27 cellular contexts compared by ENCODE assay signal in genomic region chr13:50957620-50958019, GRCh38.
"Had no signal": no experiment of that assay in that cellular context is flagged by ENCODE, and none has a peak within 500 bp of the region (broad histone marks: within the 10 kb centered on the region; RNA-seq: fewer than 3 reads in every experiment).

No MANE protein-coding gene starts in this region.

- H3K36me3 ChIP-seq: gastrocnemius medialis, neural progenitor cell, uterus had no signal

- H3K9me3 Mint-ChIP-seq: naive thymus-derived CD4-positive, alpha-beta T cell; stimulated activated naive CD8-positive, alpha-beta T cell treated with anti-CD3 and anti-CD28 coated beads, Interleukin-15, amount 100 ng/mL, for 72 hours had no signal

- H3K27ac Mint-ChIP-seq: mesothelial cell of epicardium; nephron; neural progenitor cell; stimulated activated naive CD8-positive, alpha-beta T cell treated with anti-CD3 and anti-CD28 coated beads, Interleukin-15, amount 100 ng/mL, for 72 hours had no signal

- FAIRE-seq: keratinocyte had no signal

- H3K4me3 Mint-ChIP-seq: mesothelial cell of epicardium; naive thymus-derived CD4-positive, alpha-beta T cell; nephron; neural progenitor cell; stimulated activated naive CD8-positive, alpha-beta T cell treated with anti-CD3 and anti-CD28 coated beads, Interleukin-15, amount 100 ng/mL, for 72 hours had no signal

- DNase-seq: dorsolateral prefrontal cortex; effector CD4-positive, alpha-beta T cell; gastrocnemius medialis; head of caudate nucleus; left ventricle myocardium superior; mesenchymal stem cell; mucosa of descending colon; naive thymus-derived CD4-positive, alpha-beta T cell; stimulated activated CD4-positive, alpha-beta T cell treated with anti-CD3 and anti-CD28 coated beads, Interleukin-12 subunit alpha, Interleukin-12 subunit beta, amount 100 ng/mL, for 4 hours; stimulated activated CD4-positive, alpha-beta T cell treated with anti-CD3 and anti-CD28 coated beads, Interleukin-1b, Interleukin-23, amount 100 ng/mL, for 48 hours; stimulated activated CD4-positive, alpha-beta T cell treated with anti-CD3 and anti-CD28 coated beads, Interleukin-4, amount 100 ng/mL, for 1 hour; stimulated activated CD8-positive, alpha-beta memory T cell treated with anti-CD3 and anti-CD28 coated beads, Interleukin-4, amount 100 ng/mL, for 48 hours; stimulated activated naive CD4-positive, alpha-beta T cell; stimulated activated naive CD8-positive, alpha-beta T cell treated with anti-CD3 and anti-CD28 coated beads, Interleukin-15, amount 100 ng/mL, for 72 hours; transverse colon; upper lobe of right lung; uterus had no signal

- H3K4me1 Mint-ChIP-seq: mesothelial cell of epicardium; nephron; stimulated activated naive CD8-positive, alpha-beta T cell treated with anti-CD3 and anti-CD28 coated beads, Interleukin-15, amount 100 ng/mL, for 72 hours had no signal

- H2AFZ ChIP-seq: neural progenitor cell had no signal

- H3K9me3 ChIP-seq: gastrocnemius medialis, mucosa of descending colon, prostate gland, right atrium auricular region, suprapubic skin, transverse colon, upper lobe of right lung, uterus had no signal

- H3K4me3 ChIP-seq: dorsolateral prefrontal cortex, gastrocnemius medialis, lung, mucosa of descending colon, neural progenitor cell, prostate gland, right atrium auricular region, smooth muscle cell, suprapubic skin, transverse colon, upper lobe of right lung, uterus had no signal

- H3K27me3 ChIP-seq: dorsolateral prefrontal cortex, gastrocnemius medialis, neural progenitor cell, right atrium auricular region, suprapubic skin, transverse colon, upper lobe of right lung, uterus had no signal

- H3K27me3 Mint-ChIP-seq: naive thymus-derived CD4-positive, alpha-beta T cell; stimulated activated naive CD8-positive, alpha-beta T cell treated with anti-CD3 and anti-CD28 coated beads, Interleukin-15, amount 100 ng/mL, for 72 hours had no signal

- H3K9ac ChIP-seq: neural progenitor cell had no signal

- H3K27ac ChIP-seq: dorsolateral prefrontal cortex, gastrocnemius medialis, neural progenitor cell, prostate gland, right atrium auricular region, suprapubic skin, transverse colon, upper lobe of right lung, uterus had no signal

- ATAC-seq: gastrocnemius medialis; left ventricle myocardium superior; mucosa of descending colon; naive thymus-derived CD4-positive, alpha-beta T cell; sciatic nerve; stimulated activated naive CD8-positive, alpha-beta T cell treated with anti-CD3 and anti-CD28 coated beads, Interleukin-15, amount 100 ng/mL, for 72 hours; upper lobe of right lung had no signal

- H3K4me1 ChIP-seq: gastrocnemius medialis, neural progenitor cell, prostate gland, right atrium auricular region, suprapubic skin, transverse colon, upper lobe of right lung, uterus had no signal

- H3K4me2 ChIP-seq: neural progenitor cell, smooth muscle cell had no signal
